1 cellular context compared by ENCODE assay signal in genomic region chr16:86256995-86257394, GRCh38.
A peak's percentile ranks its signal among the peaks of the same experiment; 100 is the strongest.
TF ChIP-seq lines count a peak whose summit lies in the region.

No MANE protein-coding gene starts in this region.

TF ChIP-seq in K562, 482 proteins besides CTCF, POLR2A, EP300 and RAD21 (continued from another document):
- no peak for TF ChIP-seq ZBTB40 (IDR thresholded peaks at IDR 0.05)
- no peak for TF ChIP-seq ZBTB40 (CRISPR knock-in tag; IDR thresholded peaks at IDR 0.05)
- TF ChIP-seq MAFF (IDR thresholded peaks at IDR 0.05; ENCODE audit: low read length): peak; percentile 80
- no peak for TF ChIP-seq HDGF (IDR thresholded peaks at IDR 0.05)
- no peak for TF ChIP-seq HNRNPH1 (optimal IDR thresholded peaks at IDR 0.05; ENCODE audit: low read depth, low read length)
- TF ChIP-seq ZKSCAN8 (CRISPR knock-in tag; IDR thresholded peaks at IDR 0.05): no peak
- no peak for TF ChIP-seq ILF3 (IDR thresholded peaks at IDR 0.05; ENCODE audit: borderline replicate concordance)
- peak; percentile 86 for TF ChIP-seq MAFG (tag; conservative IDR thresholded peaks at IDR 0.05)
- TF ChIP-seq TFAP4 (CRISPR knock-in tag; IDR thresholded peaks at IDR 0.05; ENCODE audit: borderline replicate concordance): no peak
- TF ChIP-seq PCBP1 (IDR thresholded peaks at IDR 0.05; ENCODE audit: low read depth, low read length, poor library complexity, severe bottlenecking): no peak
- no peak for TF ChIP-seq FIP1L1 (IDR thresholded peaks at IDR 0.05; ENCODE audit: low read depth, low read length, poor library complexity, severe bottlenecking)
- no peak for TF ChIP-seq TEAD4 (IDR thresholded peaks at IDR 0.05; ENCODE audit: low read length)
- no peak for TF ChIP-seq TEAD4 (CRISPR knock-in tag; IDR thresholded peaks at IDR 0.05; ENCODE audit: borderline replicate concordance)
- no peak for TF ChIP-seq NELFE (IDR thresholded peaks at IDR 0.05; ENCODE audit: insufficient read depth, insufficient read length)
- no peak for TF ChIP-seq ZNF449 (CRISPR knock-in tag; IDR thresholded peaks at IDR 0.05)
- peak; percentile 50; the same call in 1 of the 2 replicates for TF ChIP-seq NFE2L1 (tag; IDR thresholded peaks at IDR 0.05; ENCODE audit: borderline replicate concordance, low read depth)
- no peak for TF ChIP-seq ZNF76 (CRISPR knock-in tag; IDR thresholded peaks at IDR 0.05; ENCODE audit: borderline replicate concordance)
- TF ChIP-seq THRA (IDR thresholded peaks at IDR 0.05): no peak
- no peak for TF ChIP-seq ZKSCAN3 (CRISPR knock-in tag; IDR thresholded peaks at IDR 0.05)
- no peak for TF ChIP-seq IRF1 (CRISPR knock-in tag; IDR thresholded peaks at IDR 0.05; ENCODE audit: borderline replicate concordance)
- TF ChIP-seq MAFK (IDR thresholded peaks at IDR 0.05; ENCODE audit: low read length): peak; percentile 72; the same call in 1 of the 2 replicates
- no peak for TF ChIP-seq THRAP3 (IDR thresholded peaks at IDR 0.05; ENCODE audit: borderline replicate concordance)
- TF ChIP-seq ARID2 (IDR thresholded peaks at IDR 0.05): no peak
- TF ChIP-seq XRCC5 (IDR thresholded peaks at IDR 0.05; ENCODE audit: low read depth, low read length): no peak
- no peak for TF ChIP-seq NCOA1 (IDR thresholded peaks at IDR 0.05; ENCODE audit: low read depth)
- TF ChIP-seq ARNT (IDR thresholded peaks at IDR 0.05): no peak
